28 cellular contexts compared by ENCODE assay signal in genomic region chr18:57223160-57223870, GRCh38.
A peak's percentile ranks its signal among the peaks of the same experiment; 100 is the strongest.
DNase-seq lines count a peak whose midpoint lies in the region; ATAC-seq, FAIRE-seq and TF ChIP-seq lines count a peak whose summit lies in the region.
"Had no signal": no experiment of that assay in that cellular context is flagged by ENCODE, and none has a peak within 500 bp of the region (broad histone marks: within the 10 kb centered on the region; RNA-seq: fewer than 3 reads in every experiment).

No MANE protein-coding gene starts in this region.

- H3K27ac ChIP-seq in astrocyte (ENCODE audit: low read depth, low read length): no peak overlapping the region
- no peak overlapping the region for H3K27ac ChIP-seq in keratinocyte (ENCODE audit: control insufficient read depth, insufficient read depth, low read length)
- no peak overlapping the region for H3K27ac ChIP-seq in prostate gland
- no peak overlapping the region for H3K27ac ChIP-seq in right cardiac atrium (ENCODE audit: low read length)
- H3K27ac ChIP-seq: neutrophil, transverse colon had no signal

- intact Hi-C loops in prostate gland (cut with DNase I) (no loop called here), right cardiac atrium (cut with DNase I) (no loop called here)

- no peak overlapping the region for H3K4me3 Mint-ChIP-seq in astrocyte (ENCODE audit: unreplicated experiment)
- H3K4me3 Mint-ChIP-seq: CD8-positive, alpha-beta memory T cell; IgD-negative memory B cell; T-helper 1 cell treated with Interleukin-12 subunit alpha and Interleukin-12 subunit beta and Interleukin-4 antibody, amounts not matched to agents 30 μg/mL and 1 μg/mL, for 36 hours had no signal

- no peak overlapping the region for H3K9ac ChIP-seq in astrocyte (ENCODE audit: low read length)
- H3K9ac ChIP-seq in keratinocyte (ENCODE audit: control insufficient read depth, extremely low read depth, insufficient read depth, low read length): no peak overlapping the region

- TF ChIP-seq CTCF in astrocyte (IDR thresholded peaks at IDR 0.05; ENCODE audit: insufficient read depth, low read depth, low read length) (no peak), keratinocyte (optimal IDR thresholded peaks at IDR 0.05 in 1 of 3, IDR thresholded peaks at IDR 0.05 in 1 of 3, conservative IDR thresholded peaks at IDR 0.05 in 1 of 3; ENCODE audit: extremely low read depth in 1 of 3, insufficient read depth in 2 of 3, low read length in 3 of 3) (no peak), prostate gland (IDR thresholded peaks at IDR 0.05) (no peak)

- H3K9me3 Mint-ChIP-seq in astrocyte (ENCODE audit: unreplicated experiment): no peaks in the 10 kb centered on the region
- H3K9me3 Mint-ChIP-seq: T-helper 1 cell treated with Interleukin-12 subunit alpha and Interleukin-12 subunit beta and Interleukin-4 antibody, amounts not matched to agents 30 μg/mL and 1 μg/mL, for 36 hours had no signal

- ATAC-seq in right cardiac atrium: no peak
- ATAC-seq: esophagus mucosa, GM12878 had no signal

- peaks cover 11% of the 10 kb centered on the region for H3K4me1 Mint-ChIP-seq in astrocyte (ENCODE audit: low read depth, unreplicated experiment)
- H3K4me1 Mint-ChIP-seq: CD8-positive, alpha-beta memory T cell; IgD-negative memory B cell had no signal

- no peaks in the 10 kb centered on the region for H4K20me1 ChIP-seq in astrocyte (ENCODE audit: insufficient read depth, low read length)
- H4K20me1 ChIP-seq in keratinocyte (ENCODE audit: control insufficient read depth, extremely low read depth, insufficient read depth, low read length): no peaks in the 10 kb centered on the region

- dilution Hi-C loops in keratinocyte (cut with MboI; ENCODE audit: extremely low pct_ligation_motif_present, low sequenced_read_pairs): no loop called here

- H3K36me3 Mint-ChIP-seq in astrocyte (ENCODE audit: low read depth, unreplicated experiment): no peaks in the 10 kb centered on the region
- H3K36me3 Mint-ChIP-seq: CD8-positive, alpha-beta memory T cell had no signal

- no peak for TF ChIP-seq POLR2A in prostate gland (IDR thresholded peaks at IDR 0.05)

- FAIRE-seq in astrocyte (lab: Jason Lieb, UNC) (no peak), keratinocyte (lab: Jason Lieb, UNC) (no peak)
- FAIRE-seq: colon, frontal cortex, GM12878, islet of Langerhans had no signal

- no peak overlapping the region for H3K4me3 ChIP-seq in astrocyte (ENCODE audit: insufficient read depth, low read depth, low read length)
- H3K4me3 ChIP-seq in keratinocyte (ENCODE audit: control insufficient read depth in 2 of 3, extremely low read depth in 1 of 3, insufficient read depth in 2 of 3, low read depth in 1 of 3, low read length in 3 of 3): no peak overlapping the region
- no peak overlapping the region for H3K4me3 ChIP-seq in prostate gland
- no peak overlapping the region for H3K4me3 ChIP-seq in right cardiac atrium (ENCODE audit: low read length)
- H3K4me3 ChIP-seq: GM12878, lung, transverse colon had no signal

- H3K36me3 ChIP-seq in astrocyte (ENCODE audit: insufficient read depth, low read length) (no peaks in the 10 kb centered on the region), keratinocyte (ENCODE audit: control insufficient read depth in 2 of 2, extremely low read depth in 1 of 2, insufficient read depth in 2 of 2, low read length in 2 of 2) (no peaks in the 10 kb centered on the region), prostate gland (no peaks in the 10 kb centered on the region)
- H3K36me3 ChIP-seq: neutrophil, transverse colon had no signal

- H3K9me3 ChIP-seq in astrocyte (ENCODE audit: insufficient read depth, low read depth, low read length): no peaks in the 10 kb centered on the region
- H3K9me3 ChIP-seq in keratinocyte (ENCODE audit: control insufficient read depth, low read depth, low read length): no peaks in the 10 kb centered on the region
- H3K9me3 ChIP-seq in prostate gland: no peaks in the 10 kb centered on the region
- no peaks in the 10 kb centered on the region for H3K9me3 ChIP-seq in right cardiac atrium (ENCODE audit: control insufficient read depth, low read length)
- H3K9me3 ChIP-seq: neutrophil, transverse colon had no signal

- no peaks in the 10 kb centered on the region for H3K27me3 Mint-ChIP-seq in astrocyte (ENCODE audit: low read depth, unreplicated experiment)

- DNase-seq in NCI-H82 (lab: John Stamatoyannopoulos, UW) (peak; percentile 25), NCI-H82 treated with DMSO at 0.1 percent for 48 hours (lab: John Stamatoyannopoulos, UW; ENCODE audit: unreplicated experiment) (no peak), astrocyte (ENCODE audit: low read depth) (no peak), keratinocyte (ENCODE audit: low read depth, low spot score) (no peak), prostate gland (ENCODE audit: low spot score) (no peak), amygdala (lab: John Stamatoyannopoulos, UW) (no peak), NCI-H2029 treated with DMSO at 0.1 percent for 48 hours (lab: John Stamatoyannopoulos, UW) (no peak), right cardiac atrium (no peak)
- DNase-seq: 8988T; activated gamma-delta T cell treated with Interleukin-2 at 50 U/mL for 16 hours; CD8-positive, alpha-beta memory T cell; DND-41; effector CD8-positive, alpha-beta T cell; hypothalamus; NCI-H1105; NCI-H2107; NCI-H524 treated with DMSO at 0.1 percent for 48 hours; RPMI8226; transverse colon had no signal

- no peaks in the 10 kb centered on the region for H3K9me1 ChIP-seq in keratinocyte (ENCODE audit: control insufficient read depth, extremely low read depth, insufficient read depth, low read length)

- H3K79me2 ChIP-seq in astrocyte (ENCODE audit: insufficient read depth, low read length) (no peaks in the 10 kb centered on the region), keratinocyte (ENCODE audit: control insufficient read depth, insufficient read depth, low read length) (no peaks in the 10 kb centered on the region)

- H3K4me1 ChIP-seq in astrocyte (ENCODE audit: insufficient read depth, low read length): no peaks in the 10 kb centered on the region
- H3K4me1 ChIP-seq in keratinocyte (ENCODE audit: control insufficient read depth, extremely low read depth, insufficient read depth, low read length): no peaks in the 10 kb centered on the region
- H3K4me1 ChIP-seq in prostate gland (replicated peaks): no peaks in the 10 kb centered on the region
- no peaks in the 10 kb centered on the region for H3K4me1 ChIP-seq in right cardiac atrium (ENCODE audit: control insufficient read depth, insufficient read depth, low read length)
- H3K4me1 ChIP-seq: transverse colon had no signal

- WGBS in prostate gland: 65% methylated on average over 4 of the region's 4 CpGs
- WGBS in right cardiac atrium: 57% methylated on average over 4 of the region's 4 CpGs

- no peak overlapping the region for H3K4me2 ChIP-seq in astrocyte (ENCODE audit: low read length)
- no peak overlapping the region for H3K4me2 ChIP-seq in keratinocyte (ENCODE audit: control insufficient read depth, extremely low read depth, insufficient read depth, low read depth, low read length)

- peak overlapping the region; percentile 89 for H3K27ac Mint-ChIP-seq in astrocyte (ENCODE audit: unreplicated experiment)
- H3K27ac Mint-ChIP-seq: CD8-positive, alpha-beta memory T cell; T-helper 1 cell treated with Interleukin-12 subunit alpha and Interleukin-12 subunit beta and Interleukin-4 antibody, amounts not matched to agents 30 μg/mL and 1 μg/mL, for 36 hours had no signal

- H2AFZ ChIP-seq in astrocyte (ENCODE audit: low read depth, low read length) (no peak overlapping the region), keratinocyte (ENCODE audit: control insufficient read depth, low read length) (peak overlapping the region; percentile 27)

- H3K27me3 ChIP-seq in astrocyte (ENCODE audit: insufficient read depth, low read length) (no peaks in the 10 kb centered on the region), keratinocyte (ENCODE audit: control insufficient read depth, extremely low read depth, insufficient read depth, low read length) (no peaks in the 10 kb centered on the region), prostate gland (replicated peaks; ENCODE audit: insufficient read depth) (no peaks in the 10 kb centered on the region), right cardiac atrium (ENCODE audit: control insufficient read depth, insufficient read depth) (no peaks in the 10 kb centered on the region)
- H3K27me3 ChIP-seq: neutrophil, transverse colon had no signal
